Comparison of ENCODE assay signal across 8 cellular contexts in genomic region chr16:83952940-83953795, GRCh38. TPM values are rescaled to one million over a fixed set of nuclear protein-coding genes. Genes with fewer than 3 reads are reported as not detected.
DNase-seq lines count a peak whose midpoint lies in the region; ATAC-seq and TF ChIP-seq lines count a peak whose summit lies in the region.

OSGIN1 (plus strand) TSS chr16:83953240; CDS start chr16:83957672, 4,432 bp downstream.

- no peak for TF ChIP-seq CTCF in mucosa of descending colon (IDR thresholded peaks at IDR 0.05)

- H3K36me3 ChIP-seq in NT2/D1 (ENCODE audit: insufficient read depth, insufficient read length, low read length): no peaks in the 10 kb centered on the region
- no peaks in the 10 kb centered on the region for H3K36me3 ChIP-seq in mucosa of descending colon (ENCODE audit: low read depth)

- peak within 1 kb of the TSS; percentile 79 for H3K27ac ChIP-seq in epithelial cell of prostate

- intact Hi-C loops in mucosa of descending colon (cut with DNase I, micrococcal nuclease): no loop called here

- peak within 1 kb of the TSS; percentile 86 for H3K9ac ChIP-seq in NT2/D1 (ENCODE audit: insufficient read length, low read depth)

- ATAC-seq in GM19438 (IDR thresholded peaks at IDR 0.05; ENCODE audit: low read depth, unreplicated experiment) (peak; percentile 76), HG03571 (IDR thresholded peaks at IDR 0.05; ENCODE audit: unreplicated experiment) (peak; percentile 79), mucosa of descending colon (peak; percentile 92)

- H3K9me3 ChIP-seq in NT2/D1 (ENCODE audit: insufficient read depth, low read length) (no peaks in the 10 kb centered on the region), mucosa of descending colon (no peaks in the 10 kb centered on the region)

- H3K4me3 ChIP-seq in NT2/D1 (ENCODE audit: insufficient read length, low read depth) (peak within 1 kb of the TSS; percentile 58), mucosa of descending colon (peak within 1 kb of the TSS; percentile 15)

- DNase-seq in CD1c-positive myeloid dendritic cell (ENCODE audit: extremely low spot score): peak; percentile 97
- peak; percentile 32 for DNase-seq in NT2/D1 (ENCODE audit: low read depth, low spot score)
- DNase-seq in activated CD8-positive, alpha-beta memory T cell treated with anti-CD3 and anti-CD28 coated beads, Interleukin-2, amount 50 U/mL, for 48 hours: peak; percentile 87
- DNase-seq in epithelial cell of prostate (ENCODE audit: low read depth, low spot score): peak; percentile 79
- DNase-seq in mucosa of descending colon: peak; percentile 93 to 96 (median 94)
- peak; percentile 47 to 57 for DNase-seq in stimulated activated CD8-positive, alpha-beta memory T cell treated with anti-CD3 and anti-CD28 coated beads, Interleukin-4, amount 100 ng/mL, for 4 hours (ENCODE audit: low read depth in 2 of 2, low spot score in 1 of 2)

- peaks cover 13% of the 10 kb centered on the region for H3K27me3 ChIP-seq in NT2/D1 (ENCODE audit: insufficient read depth, insufficient read length)

- peaks cover 14% of the 10 kb centered on the region for H3K4me1 ChIP-seq in NT2/D1 (ENCODE audit: insufficient read depth, insufficient read length)
- H3K4me1 ChIP-seq in mucosa of descending colon (ENCODE audit: low read depth): peaks cover 17% of the 10 kb centered on the region

RNA-seq across cellular contexts. Expression of gene OSGIN1, which starts in this region (rescaled TPM):
- 10 to 100 TPM; 11.6 to 15.9 (median 12.2) TPM for total RNA-seq in mucosa of descending colon

Comparison
In these comparisons a context has a peak if more than half of its experiments do, and no peak if none do; other contexts are left out.
1. Peak in every context shown above with its lines: DNase-seq, ATAC-seq, H3K4me3 ChIP-seq and H3K27ac ChIP-seq.
2. DNase-seq: peak in every context shown above with its lines; median percentile 97 in CD1c-positive myeloid dendritic cell; 94 in mucosa of descending colon; 87 in activated CD8-positive, alpha-beta memory T cell treated with anti-CD3 and anti-CD28 coated beads, Interleukin-2, amount 50 U/mL, for 48 hours; 79 in epithelial cell of prostate; 52 in stimulated activated CD8-positive, alpha-beta memory T cell treated with anti-CD3 and anti-CD28 coated beads, Interleukin-4, amount 100 ng/mL, for 4 hours; 32 in NT2/D1.